ENCODE assay signal across 9 cellular contexts in the genomic region with DNA sequence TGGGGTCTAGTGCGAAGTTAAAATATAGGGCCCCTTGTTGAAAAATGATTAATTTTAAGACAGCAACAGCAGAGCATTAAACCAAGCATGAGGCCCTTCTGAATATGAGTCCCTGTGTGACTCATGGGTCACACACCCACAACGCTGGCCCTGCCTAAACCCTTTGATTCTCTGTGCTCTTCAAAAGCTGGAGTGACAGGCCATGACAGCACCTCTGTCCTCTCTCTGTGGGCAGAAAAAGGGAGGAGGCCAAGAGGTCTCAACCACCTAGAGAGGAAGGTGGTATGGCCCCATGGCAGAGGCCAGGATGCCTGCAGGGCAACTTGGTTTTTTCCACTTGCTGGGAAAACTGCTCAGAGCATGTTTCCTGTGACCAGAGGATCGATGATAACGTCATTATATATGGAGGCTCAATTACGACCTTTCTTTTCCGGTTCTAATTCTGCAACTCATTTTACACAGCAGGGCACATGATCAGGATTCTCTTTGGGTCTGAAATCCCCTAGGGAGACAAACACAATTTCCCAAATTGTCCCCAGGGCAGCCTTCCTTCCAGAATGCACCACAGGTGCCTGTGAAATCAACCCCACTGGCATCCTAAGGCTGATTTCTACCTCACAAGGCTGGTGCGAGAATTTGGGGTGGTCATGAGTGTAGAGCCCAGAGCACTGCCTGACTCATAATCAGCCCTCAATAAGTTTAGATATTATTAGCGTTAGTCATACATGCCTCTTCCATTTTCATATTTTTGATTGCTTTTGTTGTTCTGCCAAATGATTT.
DNase-seq lines count a peak whose midpoint lies in the region; ATAC-seq, FAIRE-seq and TF ChIP-seq lines count a peak whose summit lies in the region.
"Had no signal": no experiment of that assay in that cellular context is flagged by ENCODE, and none has a peak within 500 bp of the region (broad histone marks: within the 10 kb centered on the region; RNA-seq: fewer than 3 reads in every experiment).

No MANE protein-coding gene starts in this region.

- H3K27me3 ChIP-seq in bronchial epithelial cell (ENCODE audit: control insufficient read depth, insufficient read depth, low read length) = no peaks in the 10 kb centered on the region

- no peaks in the 10 kb centered on the region for H3K9me3 Mint-ChIP-seq in immature natural killer cell

- no peak for TF ChIP-seq CTCF in bronchial epithelial cell (IDR thresholded peaks at IDR 0.05; ENCODE audit: insufficient read depth, low read length, severe bottlenecking)

- H3K4me3 Mint-ChIP-seq in immature natural killer cell = no peak overlapping the region

- DNase-seq in NCI-H226 (peak; percentile 47), bronchial epithelial cell (ENCODE audit: low read depth) (peak; percentile 77), immature natural killer cell (no peak), H4 (ENCODE audit: low spot score) (no peak)
- DNase-seq in stimulated activated CD4-positive, alpha-beta T cell treated with anti-CD3 and anti-CD28 coated beads, Interleukin-1b, Interleukin-23, amount 100 ng/mL, for 48 hours = peak; percentile 70

- H3K36me3 Mint-ChIP-seq in immature natural killer cell = no peaks in the 10 kb centered on the region

- peaks cover 0 to 4% (median 3%) of the 10 kb centered on the region in 3 donors for H3K27me3 Mint-ChIP-seq in immature natural killer cell (ENCODE audit: low read depth in 3 of 3)

- ATAC-seq in GM18520 (IDR thresholded peaks at IDR 0.05; ENCODE audit: unreplicated experiment) (peak; percentile 46), GM21423 (IDR thresholded peaks at IDR 0.05; ENCODE audit: unreplicated experiment) (no peak), GM21737 (IDR thresholded peaks at IDR 0.05; ENCODE audit: unreplicated experiment) (no peak)

- no peak for FAIRE-seq in bronchial epithelial cell (lab: Jason Lieb, UNC)
- FAIRE-seq: H1 had no signal

- H3K4me1 Mint-ChIP-seq in immature natural killer cell = no peaks in the 10 kb centered on the region

- peak overlapping the region in 2 of 6 donors; percentile 1 to 22 for H3K27ac Mint-ChIP-seq in immature natural killer cell

- H3K4me3 ChIP-seq in bronchial epithelial cell (ENCODE audit: low read depth, low read length) = no peak overlapping the region

- no peaks in the 10 kb centered on the region for H3K36me3 ChIP-seq in bronchial epithelial cell (ENCODE audit: control insufficient read depth, insufficient read depth, low read length)

Comparison
In these comparisons a context has a peak if more than half of its experiments do, and no peak if none do; other contexts are left out.
1. DNase-seq: peak in NCI-H226 (single experiment), bronchial epithelial cell (single experiment) and stimulated activated CD4-positive, alpha-beta T cell treated with anti-CD3 and anti-CD28 coated beads, Interleukin-1b, Interleukin-23, amount 100 ng/mL, for 48 hours (single experiment); none in immature natural killer cell (0 of 3) and H4 (single experiment).